30 cellular contexts compared by ENCODE assay signal in genomic region chr6:29831776-29832175, GRCh38. TPM values are rescaled to one million over a fixed set of nuclear protein-coding genes. Genes with fewer than 3 reads are reported as not detected.
"Had no signal": no experiment of that assay in that cellular context is flagged by ENCODE, and none has a peak within 500 bp of the region (broad histone marks: within the 10 kb centered on the region; RNA-seq: fewer than 3 reads in every experiment).

No MANE protein-coding gene starts in this region.

- H3K4me3 ChIP-seq: body of pancreas, breast epithelium, PC-9, SJCRH30 had no signal

- H3K27me3 ChIP-seq: SJCRH30 had no signal

- H3K36me3 Mint-ChIP-seq: activated naive CD8-positive, alpha-beta T cell treated with anti-CD3 and anti-CD28 coated beads, Interleukin-2, amount 10 ng/mL, durations not matched to agents 7 days and 5 days had no signal

- H3K36me3 ChIP-seq: breast epithelium, SJCRH30 had no signal

- DNase-seq: activated CD4-positive, alpha-beta T cell treated with anti-CD3 and anti-CD28 coated beads, Interleukin-2, amount 10 ng/mL, durations not matched to agents 24 days and 14 days; activated CD4-positive, alpha-beta T cell treated with anti-CD3 and anti-CD28 coated beads, Interleukin-2, amount 50 U/mL, for 4 hours; activated CD8-positive, alpha-beta T cell treated with anti-CD3 and anti-CD28 coated beads for 36 hours; activated effector memory CD4-positive, alpha-beta T cell treated with anti-CD3 and anti-CD28 coated beads, Interleukin-2, amount 50 U/mL, for 16 hours; activated naive CD4-positive, alpha-beta T cell; activated naive CD4-positive, alpha-beta T cell treated with anti-CD3 and anti-CD28 coated beads, Interleukin-2, amount 50 U/mL, for 16 hours; activated naive CD8-positive, alpha-beta T cell treated with anti-CD3 and anti-CD28 coated beads, Interleukin-2, amount 10 ng/mL, durations not matched to agents 7 days and 5 days; activated T-cell treated with anti-CD3 and anti-CD28 coated beads, Interleukin-2, amount 50 U/mL, for 1 hour; activated T-cell treated with anti-CD3 and anti-CD28 coated beads, Interleukin-2, amount 50 U/mL, for 72 hours; body of pancreas; NCI-H1092 treated with DMSO at 0.1 percent for 48 hours; NCI-H1417; NCI-H146; NCI-H187; NCI-H2029 treated with DMSO at 0.1 percent for 48 hours; NCI-H2107; NCI-H2171; NCI-H510A; NCI-H526; NCI-H748 treated with DMSO at 0.1 percent for 48 hours; NK-92 treated with Interleukin-12 subunit alpha and Interleukin-12 subunit beta, amount 100 ng/mL, for 24 hours; SHP77; SJCRH30; SK-N-SH had no signal

- H3K27ac Mint-ChIP-seq: activated CD4-positive, alpha-beta T cell treated with anti-CD3 and anti-CD28 coated beads, Interleukin-2, amount 10 ng/mL, durations not matched to agents 24 days and 14 days; activated CD8-positive, alpha-beta T cell treated with anti-CD3 and anti-CD28 coated beads for 36 hours; activated naive CD8-positive, alpha-beta T cell treated with anti-CD3 and anti-CD28 coated beads, Interleukin-2, amount 10 ng/mL, durations not matched to agents 7 days and 5 days; activated T-cell treated with anti-CD3 and anti-CD28 coated beads, Interleukin-2, amount 50 U/mL, for 72 hours; activated T-helper 17 cell treated with anti-CD3 and anti-CD28 coated beads, Interleukin-2, amount 50 U/mL, for 72 hours; T-helper 1 cell treated with Interleukin-12 subunit alpha and Interleukin-12 subunit beta and Interleukin-4 antibody, amounts not matched to agents 30 μg/mL and 1 μg/mL, for 36 hours; T-helper 2 cell treated with Interferon-gamma antibody and Interleukin-4, amounts not matched to agents 5 μg/mL and 100 μg/mL, for 36 hours had no signal

- H3K9me3 Mint-ChIP-seq: activated CD4-positive, alpha-beta T cell treated with anti-CD3 and anti-CD28 coated beads, Interleukin-2, amount 10 ng/mL, durations not matched to agents 24 days and 14 days; activated CD8-positive, alpha-beta T cell treated with anti-CD3 and anti-CD28 coated beads for 36 hours; activated naive CD8-positive, alpha-beta T cell treated with anti-CD3 and anti-CD28 coated beads, Interleukin-2, amount 10 ng/mL, durations not matched to agents 7 days and 5 days; activated T-cell treated with anti-CD3 and anti-CD28 coated beads, Interleukin-2, amount 50 U/mL, for 72 hours; activated T-helper 17 cell treated with anti-CD3 and anti-CD28 coated beads, Interleukin-2, amount 50 U/mL, for 72 hours; T-helper 1 cell treated with Interleukin-12 subunit alpha and Interleukin-12 subunit beta and Interleukin-4 antibody, amounts not matched to agents 30 μg/mL and 1 μg/mL, for 36 hours; T-helper 2 cell treated with Interferon-gamma antibody and Interleukin-4, amounts not matched to agents 5 μg/mL and 100 μg/mL, for 36 hours had no signal

- ATAC-seq: activated CD8-positive, alpha-beta T cell treated with anti-CD3 and anti-CD28 coated beads for 36 hours; activated T-cell treated with anti-CD3 and anti-CD28 coated beads, Interleukin-2, amount 50 U/mL, for 72 hours; activated T-helper 17 cell treated with anti-CD3 and anti-CD28 coated beads, Interleukin-2, amount 50 U/mL, for 72 hours; body of pancreas had no signal

- H3K4me1 ChIP-seq: breast epithelium, SJCRH30 had no signal

- H3K27ac ChIP-seq: body of pancreas, breast epithelium, PC-9, SJCRH30 had no signal

- H3K9me3 ChIP-seq: body of pancreas, breast epithelium, SJCRH30, SK-N-SH had no signal

RNA-seq across cellular contexts. Expression of gene HLA-G, which starts 4.2 kb away (rescaled TPM):
- total RNA-seq: breast epithelium, M059J, SJCRH30 had no signal
